1 cellular context compared by ENCODE assay signal in the genomic region with DNA sequence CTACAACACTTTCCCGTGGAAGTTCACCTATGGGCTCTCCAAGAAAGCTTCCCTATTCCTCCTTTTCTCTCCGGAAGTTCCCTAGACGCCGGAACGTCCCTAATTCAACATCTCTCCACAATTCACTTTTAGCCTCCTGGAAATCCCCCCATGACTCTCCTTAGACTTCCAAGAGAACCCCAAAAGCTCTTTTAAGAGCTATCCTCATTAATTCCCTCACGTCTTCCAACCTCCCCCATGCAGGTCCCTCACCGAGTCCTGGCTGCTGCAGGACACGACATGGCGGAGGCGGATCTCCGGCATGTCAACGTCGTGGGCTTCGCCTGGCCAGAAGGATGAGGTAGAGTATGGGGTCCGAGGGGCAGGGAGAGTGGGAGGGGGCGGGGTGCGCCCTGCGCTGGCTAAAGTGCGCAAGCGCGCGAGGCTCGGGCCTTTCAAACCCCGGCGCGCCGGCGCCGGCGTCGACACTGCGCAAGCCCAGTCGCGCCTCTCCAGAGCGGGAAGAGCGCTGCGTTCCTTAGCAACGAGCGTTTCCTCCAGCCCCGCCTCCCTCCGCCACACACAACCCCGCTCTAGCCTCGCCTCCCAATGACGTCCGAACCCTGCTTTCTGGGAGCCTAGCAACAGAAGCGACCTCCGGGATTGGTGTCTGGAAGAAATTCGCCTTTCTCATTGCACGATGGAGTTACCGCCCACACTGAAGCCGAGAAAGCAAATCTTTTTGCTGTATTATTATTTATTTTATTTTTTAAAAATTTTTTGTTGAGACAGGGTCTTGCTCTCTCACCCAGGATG.
TF ChIP-seq lines count a peak whose summit lies in the region.

TSS of gene PINLYP (plus strand) at position 646 of the 795 bp plus-strand sequence. CDS start 1,391 bp downstream, outside the sequence.
TSS of gene XRCC1 (minus strand) at position 372 of the 795 bp plus-strand sequence. CDS start at position 303, 69 bp downstream.

TF ChIP-seq in HepG2, 621 proteins besides CTCF, POLR2A, EP300 and RAD21 (continued from another document):
- peak; percentile 70; the same call in 1 of the 2 replicates for TF ChIP-seq YEATS4 (CRISPR knock-in tag; IDR thresholded peaks at IDR 0.05; ENCODE audit: borderline replicate concordance)
- peak; percentile 93 for TF ChIP-seq HNRNPK (IDR thresholded peaks at IDR 0.05; ENCODE audit: low read depth, low read length, poor library complexity, severe bottlenecking)
- TF ChIP-seq ZNF747 (CRISPR knock-in tag; IDR thresholded peaks at IDR 0.05; ENCODE audit: borderline replicate concordance): no peak
- TF ChIP-seq ELF4 (CRISPR knock-in tag; IDR thresholded peaks at IDR 0.05; ENCODE audit: borderline replicate concordance): no peak
- no peak for TF ChIP-seq ARNT (IDR thresholded peaks at IDR 0.05)
- TF ChIP-seq ZNF572 (CRISPR knock-in tag; IDR thresholded peaks at IDR 0.05): no peak
- TF ChIP-seq, protein P1, sequence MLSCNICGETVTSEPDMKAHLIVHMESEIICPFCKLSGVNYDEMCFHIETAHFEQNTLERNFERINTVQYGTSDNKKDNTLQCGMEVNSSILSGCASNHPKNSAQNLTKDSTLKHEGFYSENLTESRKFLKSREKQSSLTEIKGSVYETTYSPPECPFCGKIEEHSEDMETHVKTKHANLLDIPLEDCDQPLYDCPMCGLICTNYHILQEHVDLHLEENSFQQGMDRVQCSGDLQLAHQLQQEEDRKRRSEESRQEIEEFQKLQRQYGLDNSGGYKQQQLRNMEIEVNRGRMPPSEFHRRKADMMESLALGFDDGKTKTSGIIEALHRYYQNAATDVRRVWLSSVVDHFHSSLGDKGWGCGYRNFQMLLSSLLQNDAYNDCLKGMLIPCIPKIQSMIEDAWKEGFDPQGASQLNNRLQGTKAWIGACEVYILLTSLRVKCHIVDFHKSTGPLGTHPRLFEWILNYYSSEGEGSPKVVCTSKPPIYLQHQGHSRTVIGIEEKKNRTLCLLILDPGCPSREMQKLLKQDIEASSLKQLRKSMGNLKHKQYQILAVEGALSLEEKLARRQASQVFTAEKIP (CRISPR knock-in tag; IDR thresholded peaks at IDR 0.05; ENCODE audit: borderline replicate concordance): no peak
- TF ChIP-seq TOE1 (CRISPR knock-in tag; IDR thresholded peaks at IDR 0.05): no peak
- no peak for TF ChIP-seq ZNF724P (CRISPR knock-in tag; IDR thresholded peaks at IDR 0.05; ENCODE audit: borderline replicate concordance)
- no peak for TF ChIP-seq GABPA (IDR thresholded peaks at IDR 0.05; ENCODE audit: low read depth, low read length)
- TF ChIP-seq GABPA (CRISPR knock-in tag; IDR thresholded peaks at IDR 0.05; ENCODE audit: low read depth): peak; percentile 56
- TF ChIP-seq, protein P2, sequence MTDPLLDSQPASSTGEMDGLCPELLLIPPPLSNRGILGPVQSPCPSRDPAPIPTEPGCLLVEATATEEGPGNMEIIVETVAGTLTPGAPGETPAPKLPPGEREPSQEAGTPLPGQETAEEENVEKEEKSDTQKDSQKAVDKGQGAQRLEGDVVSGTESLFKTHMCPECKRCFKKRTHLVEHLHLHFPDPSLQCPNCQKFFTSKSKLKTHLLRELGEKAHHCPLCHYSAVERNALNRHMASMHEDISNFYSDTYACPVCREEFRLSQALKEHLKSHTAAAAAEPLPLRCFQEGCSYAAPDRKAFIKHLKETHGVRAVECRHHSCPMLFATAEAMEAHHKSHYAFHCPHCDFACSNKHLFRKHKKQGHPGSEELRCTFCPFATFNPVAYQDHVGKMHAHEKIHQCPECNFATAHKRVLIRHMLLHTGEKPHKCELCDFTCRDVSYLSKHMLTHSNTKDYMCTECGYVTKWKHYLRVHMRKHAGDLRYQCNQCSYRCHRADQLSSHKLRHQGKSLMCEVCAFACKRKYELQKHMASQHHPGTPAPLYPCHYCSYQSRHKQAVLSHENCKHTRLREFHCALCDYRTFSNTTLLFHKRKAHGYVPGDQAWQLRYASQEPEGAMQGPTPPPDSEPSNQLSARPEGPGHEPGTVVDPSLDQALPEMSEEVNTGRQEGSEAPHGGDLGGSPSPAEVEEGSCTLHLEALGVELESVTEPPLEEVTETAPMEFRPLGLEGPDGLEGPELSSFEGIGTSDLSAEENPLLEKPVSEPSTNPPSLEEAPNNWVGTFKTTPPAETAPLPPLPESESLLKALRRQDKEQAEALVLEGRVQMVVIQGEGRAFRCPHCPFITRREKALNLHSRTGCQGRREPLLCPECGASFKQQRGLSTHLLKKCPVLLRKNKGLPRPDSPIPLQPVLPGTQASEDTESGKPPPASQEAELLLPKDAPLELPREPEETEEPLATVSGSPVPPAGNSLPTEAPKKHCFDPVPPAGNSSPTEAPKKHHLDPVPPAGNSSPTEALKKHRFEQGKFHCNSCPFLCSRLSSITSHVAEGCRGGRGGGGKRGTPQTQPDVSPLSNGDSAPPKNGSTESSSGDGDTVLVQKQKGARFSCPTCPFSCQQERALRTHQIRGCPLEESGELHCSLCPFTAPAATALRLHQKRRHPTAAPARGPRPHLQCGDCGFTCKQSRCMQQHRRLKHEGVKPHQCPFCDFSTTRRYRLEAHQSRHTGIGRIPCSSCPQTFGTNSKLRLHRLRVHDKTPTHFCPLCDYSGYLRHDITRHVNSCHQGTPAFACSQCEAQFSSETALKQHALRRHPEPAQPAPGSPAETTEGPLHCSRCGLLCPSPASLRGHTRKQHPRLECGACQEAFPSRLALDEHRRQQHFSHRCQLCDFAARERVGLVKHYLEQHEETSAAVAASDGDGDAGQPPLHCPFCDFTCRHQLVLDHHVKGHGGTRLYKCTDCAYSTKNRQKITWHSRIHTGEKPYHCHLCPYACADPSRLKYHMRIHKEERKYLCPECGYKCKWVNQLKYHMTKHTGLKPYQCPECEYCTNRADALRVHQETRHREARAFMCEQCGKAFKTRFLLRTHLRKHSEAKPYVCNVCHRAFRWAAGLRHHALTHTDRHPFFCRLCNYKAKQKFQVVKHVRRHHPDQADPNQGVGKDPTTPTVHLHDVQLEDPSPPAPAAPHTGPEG (CRISPR knock-in tag; IDR thresholded peaks at IDR 0.05): 0 out of 2 replicates have a peak, but pooled peaks have one; percentile 62
- TF ChIP-seq, protein P3, sequence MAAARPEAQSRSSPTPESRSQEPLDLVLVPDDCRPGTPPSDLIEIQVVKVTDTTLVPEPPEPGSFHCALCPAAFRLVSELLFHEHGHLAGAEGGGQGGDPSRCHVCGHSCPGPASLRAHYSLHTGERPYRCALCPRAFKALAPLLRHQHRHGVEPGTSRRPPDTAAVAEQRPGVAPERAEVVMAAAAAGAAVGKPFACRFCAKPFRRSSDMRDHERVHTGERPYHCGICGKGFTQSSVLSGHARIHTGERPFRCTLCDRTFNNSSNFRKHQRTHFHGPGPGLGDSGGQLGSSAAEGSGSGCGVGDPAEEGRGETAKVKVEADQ (CRISPR knock-in tag; IDR thresholded peaks at IDR 0.05; ENCODE audit: borderline replicate concordance): no peak
- TF ChIP-seq MED1 (CRISPR knock-in tag; IDR thresholded peaks at IDR 0.05): peak; percentile 24; the same call in 1 of the 2 replicates
- TF ChIP-seq YEATS2 (CRISPR knock-in tag; IDR thresholded peaks at IDR 0.05; ENCODE audit: borderline replicate concordance): peak; percentile 70; the same call in 1 of the 2 replicates
- TF ChIP-seq TAF1 (CRISPR knock-in tag; IDR thresholded peaks at IDR 0.05): peak; percentile 42; the same call in 1 of the 2 replicates
- TF ChIP-seq ATF7-NPFF (CRISPR knock-in tag; IDR thresholded peaks at IDR 0.05; ENCODE audit: low read depth): no peak
- peak; percentile 79 for TF ChIP-seq POLR2AphosphoS5 (IDR thresholded peaks at IDR 0.05; ENCODE audit: low read depth, low read length)
- no peak for TF ChIP-seq ZNF205 (CRISPR knock-in tag; IDR thresholded peaks at IDR 0.05)
- TF ChIP-seq ISL2 (CRISPR knock-in tag; IDR thresholded peaks at IDR 0.05): 0 out of 2 replicates have a peak, but pooled peaks have one; percentile 48
- no peak for TF ChIP-seq ZNF782 (CRISPR knock-in tag; IDR thresholded peaks at IDR 0.05; ENCODE audit: borderline replicate concordance)
- TF ChIP-seq SALL2 (CRISPR knock-in tag; IDR thresholded peaks at IDR 0.05): 0 out of 2 replicates have a peak, but pooled peaks have one; percentile 68
- TF ChIP-seq FOXM1 (CRISPR knock-in tag; IDR thresholded peaks at IDR 0.05): no peak
TF ChIP-seq in HepG2: peak in this region for 68.
